Comparison of ENCODE assay signal across 1 cellular context in the genomic region with DNA sequence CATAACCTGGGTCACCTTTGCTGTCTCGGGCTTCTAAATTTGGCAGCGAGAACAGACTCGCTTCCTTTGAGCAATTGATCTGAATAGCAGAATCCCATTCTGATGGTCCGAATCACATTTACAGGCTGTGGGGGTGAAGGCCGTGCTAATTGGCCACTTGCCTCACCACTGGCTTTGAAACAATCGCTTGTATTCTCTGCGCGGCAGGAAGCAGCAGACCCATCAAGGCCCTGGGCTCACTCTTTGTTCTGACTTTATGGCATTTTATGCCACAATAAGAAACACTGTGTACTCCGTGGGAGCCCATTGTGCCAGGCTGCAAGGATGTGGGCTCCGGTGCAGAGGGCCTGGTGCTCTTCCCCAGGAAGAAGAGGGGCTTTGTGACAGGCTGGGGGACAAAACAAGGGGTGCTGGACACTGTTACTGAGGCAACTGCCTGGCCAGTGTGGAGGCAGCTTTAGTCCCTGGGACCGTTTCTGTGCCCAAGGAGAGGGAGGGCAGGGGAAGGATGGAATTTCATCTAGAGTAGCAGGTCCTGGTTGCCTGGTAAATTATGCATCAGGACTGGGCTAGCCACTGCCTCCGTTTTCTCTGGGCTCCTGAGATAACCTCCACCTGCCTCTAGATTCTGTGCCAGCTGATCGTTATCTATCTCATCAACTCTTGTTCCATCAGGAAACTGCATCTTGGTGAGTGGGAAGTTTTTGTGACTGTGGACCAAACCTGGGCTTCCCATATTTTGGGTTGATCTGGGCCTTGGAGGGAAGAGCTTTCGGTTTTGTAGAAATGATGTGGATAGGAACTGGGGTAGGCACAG.
A peak's percentile ranks its signal among the peaks of the same experiment; 100 is the strongest.
TF ChIP-seq lines count a peak whose summit lies in the region.

No MANE protein-coding gene starts in this region.

TF ChIP-seq in WTC11, 78 proteins besides CTCF, POLR2A, EP300 and RAD21 (continued from another document):
- TF ChIP-seq, protein P1, sequence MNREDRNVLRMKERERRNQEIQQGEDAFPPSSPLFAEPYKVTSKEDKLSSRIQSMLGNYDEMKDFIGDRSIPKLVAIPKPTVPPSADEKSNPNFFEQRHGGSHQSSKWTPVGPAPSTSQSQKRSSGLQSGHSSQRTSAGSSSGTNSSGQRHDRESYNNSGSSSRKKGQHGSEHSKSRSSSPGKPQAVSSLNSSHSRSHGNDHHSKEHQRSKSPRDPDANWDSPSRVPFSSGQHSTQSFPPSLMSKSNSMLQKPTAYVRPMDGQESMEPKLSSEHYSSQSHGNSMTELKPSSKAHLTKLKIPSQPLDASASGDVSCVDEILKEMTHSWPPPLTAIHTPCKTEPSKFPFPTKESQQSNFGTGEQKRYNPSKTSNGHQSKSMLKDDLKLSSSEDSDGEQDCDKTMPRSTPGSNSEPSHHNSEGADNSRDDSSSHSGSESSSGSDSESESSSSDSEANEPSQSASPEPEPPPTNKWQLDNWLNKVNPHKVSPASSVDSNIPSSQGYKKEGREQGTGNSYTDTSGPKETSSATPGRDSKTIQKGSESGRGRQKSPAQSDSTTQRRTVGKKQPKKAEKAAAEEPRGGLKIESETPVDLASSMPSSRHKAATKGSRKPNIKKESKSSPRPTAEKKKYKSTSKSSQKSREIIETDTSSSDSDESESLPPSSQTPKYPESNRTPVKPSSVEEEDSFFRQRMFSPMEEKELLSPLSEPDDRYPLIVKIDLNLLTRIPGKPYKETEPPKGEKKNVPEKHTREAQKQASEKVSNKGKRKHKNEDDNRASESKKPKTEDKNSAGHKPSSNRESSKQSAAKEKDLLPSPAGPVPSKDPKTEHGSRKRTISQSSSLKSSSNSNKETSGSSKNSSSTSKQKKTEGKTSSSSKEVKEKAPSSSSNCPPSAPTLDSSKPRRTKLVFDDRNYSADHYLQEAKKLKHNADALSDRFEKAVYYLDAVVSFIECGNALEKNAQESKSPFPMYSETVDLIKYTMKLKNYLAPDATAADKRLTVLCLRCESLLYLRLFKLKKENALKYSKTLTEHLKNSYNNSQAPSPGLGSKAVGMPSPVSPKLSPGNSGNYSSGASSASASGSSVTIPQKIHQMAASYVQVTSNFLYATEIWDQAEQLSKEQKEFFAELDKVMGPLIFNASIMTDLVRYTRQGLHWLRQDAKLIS (CRISPR knock-in tag; IDR thresholded peaks at IDR 0.05; ENCODE audit: borderline replicate concordance): no peak
- TF ChIP-seq ESRRA (CRISPR knock-in tag; IDR thresholded peaks at IDR 0.05; ENCODE audit: borderline replicate concordance): no peak
- TF ChIP-seq, protein P2, sequence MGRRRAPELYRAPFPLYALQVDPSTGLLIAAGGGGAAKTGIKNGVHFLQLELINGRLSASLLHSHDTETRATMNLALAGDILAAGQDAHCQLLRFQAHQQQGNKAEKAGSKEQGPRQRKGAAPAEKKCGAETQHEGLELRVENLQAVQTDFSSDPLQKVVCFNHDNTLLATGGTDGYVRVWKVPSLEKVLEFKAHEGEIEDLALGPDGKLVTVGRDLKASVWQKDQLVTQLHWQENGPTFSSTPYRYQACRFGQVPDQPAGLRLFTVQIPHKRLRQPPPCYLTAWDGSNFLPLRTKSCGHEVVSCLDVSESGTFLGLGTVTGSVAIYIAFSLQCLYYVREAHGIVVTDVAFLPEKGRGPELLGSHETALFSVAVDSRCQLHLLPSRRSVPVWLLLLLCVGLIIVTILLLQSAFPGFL (CRISPR knock-in tag; IDR thresholded peaks at IDR 0.05; ENCODE audit: borderline replicate concordance): no peak
- no peak for TF ChIP-seq ZNF671 (CRISPR knock-in tag; IDR thresholded peaks at IDR 0.05)
- no peak for TF ChIP-seq PRRX2 (CRISPR knock-in tag; IDR thresholded peaks at IDR 0.05)
- TF ChIP-seq, protein P3, sequence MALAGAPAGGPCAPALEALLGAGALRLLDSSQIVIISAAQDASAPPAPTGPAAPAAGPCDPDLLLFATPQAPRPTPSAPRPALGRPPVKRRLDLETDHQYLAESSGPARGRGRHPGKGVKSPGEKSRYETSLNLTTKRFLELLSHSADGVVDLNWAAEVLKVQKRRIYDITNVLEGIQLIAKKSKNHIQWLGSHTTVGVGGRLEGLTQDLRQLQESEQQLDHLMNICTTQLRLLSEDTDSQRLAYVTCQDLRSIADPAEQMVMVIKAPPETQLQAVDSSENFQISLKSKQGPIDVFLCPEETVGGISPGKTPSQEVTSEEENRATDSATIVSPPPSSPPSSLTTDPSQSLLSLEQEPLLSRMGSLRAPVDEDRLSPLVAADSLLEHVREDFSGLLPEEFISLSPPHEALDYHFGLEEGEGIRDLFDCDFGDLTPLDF (CRISPR knock-in tag; IDR thresholded peaks at IDR 0.05): no peak
- TF ChIP-seq, protein P4, sequence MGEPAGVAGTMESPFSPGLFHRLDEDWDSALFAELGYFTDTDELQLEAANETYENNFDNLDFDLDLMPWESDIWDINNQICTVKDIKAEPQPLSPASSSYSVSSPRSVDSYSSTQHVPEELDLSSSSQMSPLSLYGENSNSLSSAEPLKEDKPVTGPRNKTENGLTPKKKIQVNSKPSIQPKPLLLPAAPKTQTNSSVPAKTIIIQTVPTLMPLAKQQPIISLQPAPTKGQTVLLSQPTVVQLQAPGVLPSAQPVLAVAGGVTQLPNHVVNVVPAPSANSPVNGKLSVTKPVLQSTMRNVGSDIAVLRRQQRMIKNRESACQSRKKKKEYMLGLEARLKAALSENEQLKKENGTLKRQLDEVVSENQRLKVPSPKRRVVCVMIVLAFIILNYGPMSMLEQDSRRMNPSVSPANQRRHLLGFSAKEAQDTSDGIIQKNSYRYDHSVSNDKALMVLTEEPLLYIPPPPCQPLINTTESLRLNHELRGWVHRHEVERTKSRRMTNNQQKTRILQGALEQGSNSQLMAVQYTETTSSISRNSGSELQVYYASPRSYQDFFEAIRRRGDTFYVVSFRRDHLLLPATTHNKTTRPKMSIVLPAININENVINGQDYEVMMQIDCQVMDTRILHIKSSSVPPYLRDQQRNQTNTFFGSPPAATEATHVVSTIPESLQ (CRISPR knock-in tag; IDR thresholded peaks at IDR 0.05): no peak
- peak; percentile 23; the same call in 1 of the 2 replicates for TF ChIP-seq SP1 (CRISPR knock-in tag; conservative IDR thresholded peaks at IDR 0.05)
- TF ChIP-seq ZNF396 (CRISPR knock-in tag; IDR thresholded peaks at IDR 0.05; ENCODE audit: borderline replicate concordance): no peak
- no peak for TF ChIP-seq OVOL2 (CRISPR knock-in tag; IDR thresholded peaks at IDR 0.05; ENCODE audit: borderline replicate concordance)
- no peak for TF ChIP-seq NFE2L1 (CRISPR knock-in tag; IDR thresholded peaks at IDR 0.05)
- no peak for TF ChIP-seq FOXJ3 (CRISPR knock-in tag; IDR thresholded peaks at IDR 0.05; ENCODE audit: borderline replicate concordance)
- no peak for TF ChIP-seq RORB (CRISPR knock-in tag; IDR thresholded peaks at IDR 0.05)
- TF ChIP-seq ATF1 (CRISPR knock-in tag; IDR thresholded peaks at IDR 0.05): no peak
- TF ChIP-seq GTF2I (CRISPR knock-in tag; conservative IDR thresholded peaks at IDR 0.05): no peak
- TF ChIP-seq NR3C1 (CRISPR knock-in tag; conservative IDR thresholded peaks at IDR 0.05; ENCODE audit: low read depth): no peak
- no peak for TF ChIP-seq CBFB (CRISPR knock-in tag; IDR thresholded peaks at IDR 0.05; ENCODE audit: low read depth)
- TF ChIP-seq TCF7 (CRISPR knock-in tag; IDR thresholded peaks at IDR 0.05; ENCODE audit: low read depth): no peak
- 0 out of 2 replicates have a peak, but pooled peaks have one; percentile 61 for TF ChIP-seq ZBTB21 (CRISPR knock-in tag; IDR thresholded peaks at IDR 0.05; ENCODE audit: borderline replicate concordance)
- TF ChIP-seq ZNF423 (CRISPR knock-in tag; IDR thresholded peaks at IDR 0.05): no peak
- TF ChIP-seq, protein P5, sequence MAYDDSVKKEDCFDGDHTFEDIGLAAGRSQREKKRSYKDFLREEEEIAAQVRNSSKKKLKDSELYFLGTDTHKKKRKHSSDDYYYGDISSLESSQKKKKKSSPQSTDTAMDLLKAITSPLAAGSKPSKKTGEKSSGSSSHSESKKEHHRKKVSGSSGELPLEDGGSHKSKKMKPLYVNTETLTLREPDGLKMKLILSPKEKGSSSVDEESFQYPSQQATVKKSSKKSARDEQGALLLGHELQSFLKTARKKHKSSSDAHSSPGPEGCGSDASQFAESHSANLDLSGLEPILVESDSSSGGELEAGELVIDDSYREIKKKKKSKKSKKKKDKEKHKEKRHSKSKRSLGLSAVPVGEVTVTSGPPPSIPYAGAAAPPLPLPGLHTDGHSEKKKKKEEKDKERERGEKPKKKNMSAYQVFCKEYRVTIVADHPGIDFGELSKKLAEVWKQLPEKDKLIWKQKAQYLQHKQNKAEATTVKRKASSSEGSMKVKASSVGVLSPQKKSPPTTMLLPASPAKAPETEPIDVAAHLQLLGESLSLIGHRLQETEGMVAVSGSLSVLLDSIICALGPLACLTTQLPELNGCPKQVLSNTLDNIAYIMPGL (CRISPR knock-in tag; IDR thresholded peaks at IDR 0.05): no peak
- TF ChIP-seq, protein P6, sequence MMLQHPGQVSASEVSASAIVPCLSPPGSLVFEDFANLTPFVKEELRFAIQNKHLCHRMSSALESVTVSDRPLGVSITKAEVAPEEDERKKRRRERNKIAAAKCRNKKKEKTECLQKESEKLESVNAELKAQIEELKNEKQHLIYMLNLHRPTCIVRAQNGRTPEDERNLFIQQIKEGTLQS (CRISPR knock-in tag; conservative IDR thresholded peaks at IDR 0.05): no peak
- TF ChIP-seq, protein P7, sequence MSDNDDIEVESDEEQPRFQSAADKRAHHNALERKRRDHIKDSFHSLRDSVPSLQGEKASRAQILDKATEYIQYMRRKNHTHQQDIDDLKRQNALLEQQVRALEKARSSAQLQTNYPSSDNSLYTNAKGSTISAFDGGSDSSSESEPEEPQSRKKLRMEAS (CRISPR knock-in tag; IDR thresholded peaks at IDR 0.05): peak; percentile 27; the same call in 1 of the 2 replicates
- TF ChIP-seq CREM (CRISPR knock-in tag; IDR thresholded peaks at IDR 0.05): peak; percentile 70; the same call in 1 of the 2 replicates
- TF ChIP-seq, protein P8, sequence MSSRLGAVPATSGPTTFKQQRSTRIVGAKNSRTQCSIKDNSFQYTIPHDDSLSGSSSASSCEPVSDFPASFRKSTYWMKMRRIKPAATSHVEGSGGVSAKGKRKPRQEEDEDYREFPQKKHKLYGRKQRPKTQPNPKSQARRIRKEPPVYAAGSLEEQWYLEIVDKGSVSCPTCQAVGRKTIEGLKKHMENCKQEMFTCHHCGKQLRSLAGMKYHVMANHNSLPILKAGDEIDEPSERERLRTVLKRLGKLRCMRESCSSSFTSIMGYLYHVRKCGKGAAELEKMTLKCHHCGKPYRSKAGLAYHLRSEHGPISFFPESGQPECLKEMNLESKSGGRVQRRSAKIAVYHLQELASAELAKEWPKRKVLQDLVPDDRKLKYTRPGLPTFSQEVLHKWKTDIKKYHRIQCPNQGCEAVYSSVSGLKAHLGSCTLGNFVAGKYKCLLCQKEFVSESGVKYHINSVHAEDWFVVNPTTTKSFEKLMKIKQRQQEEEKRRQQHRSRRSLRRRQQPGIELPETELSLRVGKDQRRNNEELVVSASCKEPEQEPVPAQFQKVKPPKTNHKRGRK (CRISPR knock-in tag; IDR thresholded peaks at IDR 0.05; ENCODE audit: borderline replicate concordance): no peak
- no peak for TF ChIP-seq JAZF1 (CRISPR knock-in tag; IDR thresholded peaks at IDR 0.05)
- TF ChIP-seq MXD4 (CRISPR knock-in tag; IDR thresholded peaks at IDR 0.05; ENCODE audit: borderline replicate concordance): no peak
- TF ChIP-seq ZNF219 (CRISPR knock-in tag; IDR thresholded peaks at IDR 0.05; ENCODE audit: borderline replicate concordance): no peak
- TF ChIP-seq SOX15 (CRISPR knock-in tag; IDR thresholded peaks at IDR 0.05): no peak
- TF ChIP-seq, protein P9, sequence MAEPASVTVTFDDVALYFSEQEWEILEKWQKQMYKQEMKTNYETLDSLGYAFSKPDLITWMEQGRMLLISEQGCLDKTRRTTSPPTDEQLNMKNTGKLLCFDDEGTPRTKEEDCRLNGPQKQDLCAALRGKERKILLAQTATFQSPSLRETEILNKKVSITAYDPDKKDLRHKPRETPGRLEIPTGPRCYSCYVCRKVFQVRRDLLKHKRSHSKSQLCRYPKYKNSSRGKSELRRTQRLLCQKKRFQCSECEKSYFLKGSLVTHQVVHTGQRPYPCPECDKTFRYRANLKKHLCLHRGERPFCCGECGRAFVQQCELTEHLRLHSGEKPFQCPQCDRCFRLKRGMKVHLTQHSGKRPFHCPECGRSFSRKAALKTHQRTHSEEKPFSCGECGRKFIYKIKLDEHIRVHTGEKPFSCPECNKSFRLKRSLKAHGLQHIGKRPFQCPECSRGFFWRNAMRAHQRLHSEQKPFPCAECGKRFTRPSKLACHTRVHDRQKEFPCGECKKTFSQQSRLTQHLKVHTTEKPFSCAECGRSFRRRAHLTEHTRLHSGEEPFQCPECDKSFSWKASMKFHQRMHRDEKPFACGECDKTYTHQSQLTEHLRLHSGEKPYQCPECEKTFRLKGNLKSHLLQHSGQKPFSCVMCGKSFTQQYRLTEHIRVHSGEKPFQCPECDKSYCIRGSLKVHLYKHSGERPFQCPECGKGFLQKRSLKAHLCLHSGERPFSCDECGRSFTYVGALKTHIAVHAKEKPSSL (CRISPR knock-in tag; conservative IDR thresholded peaks at IDR 0.05): no peak
- TF ChIP-seq, protein P10, sequence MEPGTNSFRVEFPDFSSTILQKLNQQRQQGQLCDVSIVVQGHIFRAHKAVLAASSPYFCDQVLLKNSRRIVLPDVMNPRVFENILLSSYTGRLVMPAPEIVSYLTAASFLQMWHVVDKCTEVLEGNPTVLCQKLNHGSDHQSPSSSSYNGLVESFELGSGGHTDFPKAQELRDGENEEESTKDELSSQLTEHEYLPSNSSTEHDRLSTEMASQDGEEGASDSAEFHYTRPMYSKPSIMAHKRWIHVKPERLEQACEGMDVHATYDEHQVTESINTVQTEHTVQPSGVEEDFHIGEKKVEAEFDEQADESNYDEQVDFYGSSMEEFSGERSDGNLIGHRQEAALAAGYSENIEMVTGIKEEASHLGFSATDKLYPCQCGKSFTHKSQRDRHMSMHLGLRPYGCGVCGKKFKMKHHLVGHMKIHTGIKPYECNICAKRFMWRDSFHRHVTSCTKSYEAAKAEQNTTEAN (CRISPR knock-in tag; IDR thresholded peaks at IDR 0.05): no peak
- no peak for TF ChIP-seq NFATC4 (CRISPR knock-in tag; IDR thresholded peaks at IDR 0.05)
- TF ChIP-seq, protein P11, sequence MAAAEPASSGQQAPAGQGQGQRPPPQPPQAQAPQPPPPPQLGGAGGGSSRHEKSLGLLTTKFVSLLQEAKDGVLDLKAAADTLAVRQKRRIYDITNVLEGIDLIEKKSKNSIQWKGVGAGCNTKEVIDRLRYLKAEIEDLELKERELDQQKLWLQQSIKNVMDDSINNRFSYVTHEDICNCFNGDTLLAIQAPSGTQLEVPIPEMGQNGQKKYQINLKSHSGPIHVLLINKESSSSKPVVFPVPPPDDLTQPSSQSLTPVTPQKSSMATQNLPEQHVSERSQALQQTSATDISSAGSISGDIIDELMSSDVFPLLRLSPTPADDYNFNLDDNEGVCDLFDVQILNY (CRISPR knock-in tag; IDR thresholded peaks at IDR 0.05): no peak
